In the genomic region with DNA sequence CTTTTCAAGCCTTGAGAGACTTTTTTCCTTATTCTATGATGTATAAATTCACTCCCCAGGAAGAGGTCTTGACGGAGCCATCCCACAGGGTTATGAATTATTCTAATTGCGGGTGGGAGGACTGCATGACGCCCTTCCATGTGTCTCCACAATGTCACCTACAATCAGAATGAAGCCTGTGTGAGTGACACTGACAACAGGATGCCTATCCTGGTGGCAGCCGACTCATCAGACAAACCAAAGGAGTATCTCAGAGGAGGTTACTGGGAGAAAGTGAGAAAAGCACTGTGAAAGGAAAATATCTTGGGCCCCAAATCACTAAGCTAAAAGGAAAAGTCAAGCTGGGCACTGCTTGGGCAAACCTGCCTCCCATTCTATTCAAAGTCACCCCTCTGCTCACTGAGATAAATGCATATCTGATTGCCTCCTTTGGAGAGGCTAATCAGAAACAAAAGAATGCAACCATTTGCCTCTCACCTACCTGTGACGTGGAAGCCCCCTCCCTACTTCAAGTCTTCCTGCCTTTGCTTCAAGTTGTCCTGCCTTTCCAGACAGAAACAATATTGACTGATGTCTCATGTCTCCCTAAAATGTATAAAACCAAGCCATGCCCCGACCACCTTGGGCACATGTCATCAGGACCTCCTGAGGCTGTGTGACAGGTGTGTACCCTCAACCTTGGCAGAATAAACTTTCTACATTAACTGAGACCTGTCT, we compare ENCODE assay signal across 24 cellular contexts.
DNase-seq lines count a peak whose midpoint lies in the region; ATAC-seq and TF ChIP-seq lines count a peak whose summit lies in the region.
"Had no signal": no experiment of that assay in that cellular context is flagged by ENCODE, and none has a peak within 500 bp of the region (broad histone marks: within the 10 kb centered on the region; RNA-seq: fewer than 3 reads in every experiment).

No MANE protein-coding gene starts in this region.

- peaks cover 15 to 24% of the 10 kb centered on the region in 2 experiments for H3K4me1 ChIP-seq in HCT116 (ENCODE audit: control insufficient read depth in 1 of 2, insufficient read depth in 2 of 2, low read length in 2 of 2)
- H3K4me1 ChIP-seq in mesenchymal stem cell (ENCODE audit: control insufficient read depth, insufficient read depth, low read depth, low read length) = peaks cover 14% of the 10 kb centered on the region
- peaks cover 0 to 29% (median 8%) of the 10 kb centered on the region in 4 donors for H3K4me1 ChIP-seq in sigmoid colon
- H3K4me1 ChIP-seq in tibial nerve = no peaks in the 10 kb centered on the region
- H3K4me1 ChIP-seq: BLaER1 treated with 17β-estradiol and CSF1 and Interleukin-3, amounts not matched to agents 10 nM and 100 nM; heart right ventricle; upper lobe of left lung had no signal

- POLR2A ChIA-PET in HCT116 (lab: Charles Lee) (no interaction called here), WTC11 (lab: Charles Lee) (no interaction called here), GM10248 (lab: Yijun Ruan, JAX) (no interaction called here)

- H3K27me3 ChIP-seq in HCT116 (ENCODE audit: insufficient read depth, low read length) (no peaks in the 10 kb centered on the region), mesenchymal stem cell (ENCODE audit: control insufficient read depth in 1 of 2, insufficient read depth in 1 of 2, low read length in 2 of 2) (no peaks in the 10 kb centered on the region), sigmoid colon (no peaks in the 10 kb centered on the region), tibial nerve (no peaks in the 10 kb centered on the region)
- H3K27me3 ChIP-seq: BLaER1 treated with 17β-estradiol and CSF1 and Interleukin-3, amounts not matched to agents 10 nM and 100 nM; brain microvascular endothelial cell; heart right ventricle; upper lobe of left lung had no signal

- H2BK12ac ChIP-seq in mesenchymal stem cell (ENCODE audit: low read length in 2 of 2) = peak overlapping the region in 1 of 2 experiments; percentile 60

- H3K27me3 Mint-ChIP-seq in WTC11 (ENCODE audit: low read depth) = no peaks in the 10 kb centered on the region

- H3K36me3 Mint-ChIP-seq in WTC11 = peaks cover 42% of the 10 kb centered on the region

- H3K9me2 ChIP-seq in HCT116 (ENCODE audit: insufficient read depth) = no peaks in the 10 kb centered on the region

- H3K4me2 ChIP-seq in HCT116 (ENCODE audit: low read length) (no peak overlapping the region), mesenchymal stem cell (ENCODE audit: low read length, poor library complexity, severe bottlenecking) (no peak overlapping the region)
- H3K4me2 ChIP-seq: BLaER1 treated with 17β-estradiol and CSF1 and Interleukin-3, amounts not matched to agents 10 nM and 100 nM; PC-9 had no signal

- peak overlapping the region in 1 of 2 experiments; percentile 42 for H3K14ac ChIP-seq in mesenchymal stem cell (ENCODE audit: low read length in 2 of 2)

- BruUV-seq in HCT116 (replicated peaks; lab: Mats Ljungman, UMichigan) = no TSS peak

- H3K9me3 Mint-ChIP-seq in WTC11 = no peaks in the 10 kb centered on the region
- H3K9me3 Mint-ChIP-seq: activated naive CD4-positive, alpha-beta T cell treated with anti-CD3 and anti-CD28 coated beads for 36 hours; activated T-helper 1 cell treated with anti-CD3 and anti-CD28 coated beads, Interleukin-12 subunit alpha, Interleukin-12 subunit beta, Interleukin-2, Interleukin-4 antibody, amounts not matched to agents 30 ng/mL and 10 ng/mL and 1 ng/mL, durations not matched to agents 14 hours and 24 hours and 36 hours had no signal

- H3K27ac Mint-ChIP-seq in WTC11 = peak overlapping the region; percentile 87
- H3K27ac Mint-ChIP-seq: activated naive CD4-positive, alpha-beta T cell treated with anti-CD3 and anti-CD28 coated beads for 36 hours; activated T-helper 1 cell treated with anti-CD3 and anti-CD28 coated beads, Interleukin-12 subunit alpha, Interleukin-12 subunit beta, Interleukin-2, Interleukin-4 antibody, amounts not matched to agents 30 ng/mL and 10 ng/mL and 1 ng/mL, durations not matched to agents 14 hours and 24 hours and 36 hours had no signal

- TF ChIP-seq CTCF in HCT116 (IDR thresholded peaks at IDR 0.05 in 2 of 3, conservative IDR thresholded peaks at IDR 0.05 in 1 of 3; ENCODE audit: borderline replicate concordance in 1 of 3, insufficient read depth in 1 of 3, low read depth in 2 of 3, low read length in 2 of 3) (no peak), WTC11 (IDR thresholded peaks at IDR 0.05) (no peak), sigmoid colon (IDR thresholded peaks at IDR 0.05) (no peak), tibial nerve (IDR thresholded peaks at IDR 0.05) (no peak), GM10248 (IDR thresholded peaks at IDR 0.05; ENCODE audit: control extremely low read depth, extremely low read depth, low read depth, missing control alignments) (no peak)

- H3K4ac ChIP-seq in mesenchymal stem cell (ENCODE audit: low read depth in 1 of 2, low read length in 2 of 2) = no peak overlapping the region

- H3K4me1 Mint-ChIP-seq in WTC11 = peaks cover 28% of the 10 kb centered on the region

- H3K18ac ChIP-seq in mesenchymal stem cell (ENCODE audit: low read depth in 1 of 2, low read length in 2 of 2) = peak overlapping the region; percentile 23 to 64

- no peak overlapping the region for H4K8ac ChIP-seq in mesenchymal stem cell (ENCODE audit: low read length)

- H3K79me1 ChIP-seq in mesenchymal stem cell (replicated peaks; ENCODE audit: low read length, poor library complexity, severe bottlenecking) = peaks cover 2% of the 10 kb centered on the region

- DNase-seq in HCT116 (ENCODE audit: low read depth, low spot score) (no peak), WTC11 (ENCODE audit: low spot score) (no peak), mesenchymal stem cell (no peak), sigmoid colon (no peak), tibial nerve (ENCODE audit: low spot score in 2 of 2) (no peak), GM10248 (ENCODE audit: extremely low spot score) (no peak)
- DNase-seq: activated naive CD4-positive, alpha-beta T cell treated with anti-CD3 and anti-CD28 coated beads for 36 hours; brain microvascular endothelial cell; COR-L47; effector CD4-positive, alpha-beta T cell; erythroblast; GF-D8; heart right ventricle; Karpas-422; NCI-H1930; NCI-H524 treated with DMSO at 0.1 percent for 48 hours; PC-9; retina; SIG-M5; stimulated activated CD4-positive, alpha-beta T cell treated with anti-CD3 and anti-CD28 coated beads, Interleukin-2, amount 100 ng/mL, for 24 hours; upper lobe of left lung had no signal

- H3K23ac ChIP-seq in mesenchymal stem cell (ENCODE audit: low read length in 2 of 2) = no peak overlapping the region

- H2AFZ ChIP-seq in HCT116 (ENCODE audit: low read depth, low read length, poor library complexity, severe bottlenecking) (no peak overlapping the region), mesenchymal stem cell (ENCODE audit: low read depth, low read length) (no peak overlapping the region)
- H2AFZ ChIP-seq: PC-9 had no signal

- TF ChIP-seq POLR2A in HCT116 (IDR thresholded peaks at IDR 0.05; ENCODE audit: borderline replicate concordance, extremely low read depth, insufficient read depth, insufficient read length) = no peak
- TF ChIP-seq POLR2A in sigmoid colon (IDR thresholded peaks at IDR 0.05) = no peak
- TF ChIP-seq POLR2A in tibial nerve (IDR thresholded peaks at IDR 0.05) = no peak

- no peak overlapping the region for H2BK15ac ChIP-seq in mesenchymal stem cell (ENCODE audit: low read depth, poor library complexity, severe bottlenecking)

- no peak for TF ChIP-seq RAD21 in HCT116 (IDR thresholded peaks at IDR 0.05; ENCODE audit: low read depth)

- WGBS in mesenchymal stem cell = 85% methylated on average over 6 of the region's 6 CpGs
- 87 to 88% methylated on average over 6 of the region's 6 CpGs for WGBS in sigmoid colon, 2 donors
- 77 to 86% methylated on average over 6 of the region's 6 CpGs for WGBS in tibial nerve, 2 donors

- no peak overlapping the region for H2BK120ac ChIP-seq in mesenchymal stem cell (ENCODE audit: low read depth, low read length)

- H3K27ac ChIP-seq in HCT116 (ENCODE audit: low read depth, low read length) (peak overlapping the region; percentile 25), mesenchymal stem cell (ENCODE audit: low read length, poor library complexity, severe bottlenecking) (peak overlapping the region; percentile 80), sigmoid colon (peak overlapping the region in 3 of 4 donors; percentile 55 to 69 (median 64)), tibial nerve (no peak overlapping the region)
- H3K27ac ChIP-seq: BLaER1 treated with 17β-estradiol and CSF1 and Interleukin-3, amounts not matched to agents 10 nM and 100 nM; heart right ventricle; upper lobe of left lung had no signal

- H3K9ac ChIP-seq in HCT116 (ENCODE audit: low read length) = no peak overlapping the region
- H3K9ac ChIP-seq in mesenchymal stem cell (ENCODE audit: low read length) = no peak overlapping the region
- H3K9ac ChIP-seq: BLaER1 treated with 17β-estradiol and CSF1 and Interleukin-3, amounts not matched to agents 10 nM and 100 nM had no signal

- intact Hi-C loops in HCT116 (cut with micrococcal nuclease) (no loop called here), sigmoid colon (cut with DNase I) (no loop called here)

- CTCF ChIA-PET in HCT116 (lab: Charles Lee) = no interaction called here
- CTCF ChIA-PET in WTC11 (lab: Charles Lee) = interaction anchor here (0.9 to 1.8 kb wide), 4 partner anchors 9 to 62 kb away, joined by 3 to 11 read pairs (median 6); no protein-coding TSS in a partner anchor
- CTCF ChIA-PET in GM10248 (lab: Yijun Ruan, JAX) = interaction anchor here (1.0 to 1.9 kb wide), 2 partner anchors 9 to 47 kb away, joined by 3 to 9 read pairs; no protein-coding TSS in a partner anchor

- H3K9me3 ChIP-seq in HCT116 (ENCODE audit: control insufficient read depth in 1 of 2, insufficient read depth in 1 of 2, low read depth in 1 of 2, low read length in 2 of 2) (no peaks in the 10 kb centered on the region), mesenchymal stem cell (ENCODE audit: control insufficient read depth, low read length) (no peaks in the 10 kb centered on the region), sigmoid colon (no peaks in the 10 kb centered on the region), tibial nerve (no peaks in the 10 kb centered on the region)
- H3K9me3 ChIP-seq: heart right ventricle, upper lobe of left lung had no signal

- ATAC-seq in HCT116 (no peak), WTC11 (no peak; the same call in none of the 2 replicates), GM21576 (IDR thresholded peaks at IDR 0.05; ENCODE audit: unreplicated experiment) (no peak)
- ATAC-seq: heart right ventricle had no signal

- H2BK5ac ChIP-seq in mesenchymal stem cell (ENCODE audit: low read depth, low read length, poor library complexity, severe bottlenecking) = no peak overlapping the region

- H4K20me1 ChIP-seq in HCT116 (ENCODE audit: insufficient read depth) = no peaks in the 10 kb centered on the region
- H4K20me1 ChIP-seq: BLaER1 treated with 17β-estradiol and CSF1 and Interleukin-3, amounts not matched to agents 10 nM and 100 nM had no signal

- peaks cover 2 to 17% of the 10 kb centered on the region in 2 experiments; a peak in 2 of 4 replicates for H3K36me3 ChIP-seq in HCT116 (ENCODE audit: control insufficient read depth in 1 of 2, insufficient read depth in 2 of 2, low read length in 2 of 2)
- peaks cover 36 to 92% of the 10 kb centered on the region in 2 experiments for H3K36me3 ChIP-seq in mesenchymal stem cell (ENCODE audit: control insufficient read depth in 1 of 2, insufficient read depth in 2 of 2, low read depth in 1 of 2, low read length in 2 of 2)
- H3K36me3 ChIP-seq in sigmoid colon = peaks cover 8 to 47% (median 13%) of the 10 kb centered on the region in 4 donors
- peaks cover 0 to 61% (median 2%) of the 10 kb centered on the region in 3 donors for H3K36me3 ChIP-seq in tibial nerve
- H3K36me3 ChIP-seq: BLaER1 treated with 17β-estradiol and CSF1 and Interleukin-3, amounts not matched to agents 10 nM and 100 nM had no signal

- H3K4me3 ChIP-seq in HCT116 (replicated peaks in 1 of 2; ENCODE audit: low read depth in 1 of 2, low read length in 2 of 2) (no peak overlapping the region), mesenchymal stem cell (ENCODE audit: insufficient read depth in 1 of 2, low read depth in 1 of 2, low read length in 2 of 2) (no peak overlapping the region), sigmoid colon (no peak overlapping the region), tibial nerve (no peak overlapping the region)
- H3K4me3 ChIP-seq: BLaER1 treated with 17β-estradiol and CSF1 and Interleukin-3, amounts not matched to agents 10 nM and 100 nM; heart right ventricle; PC-9; upper lobe of left lung had no signal

- H2AK5ac ChIP-seq in mesenchymal stem cell (ENCODE audit: low read length, severe bottlenecking) = peak overlapping the region; percentile 35

- H3K79me2 ChIP-seq in HCT116 (ENCODE audit: insufficient read depth, low read length) = no peaks in the 10 kb centered on the region

- no peak overlapping the region for H4K91ac ChIP-seq in mesenchymal stem cell (ENCODE audit: low read length)

- TF ChIP-seq EP300 in sigmoid colon (IDR thresholded peaks at IDR 0.05) = no peak
- no peak for TF ChIP-seq EP300 in tibial nerve (IDR thresholded peaks at IDR 0.05)

- no peak overlapping the region for H3K4me3 Mint-ChIP-seq in WTC11
- H3K4me3 Mint-ChIP-seq: activated naive CD4-positive, alpha-beta T cell treated with anti-CD3 and anti-CD28 coated beads for 36 hours; activated T-helper 1 cell treated with anti-CD3 and anti-CD28 coated beads, Interleukin-12 subunit alpha, Interleukin-12 subunit beta, Interleukin-2, Interleukin-4 antibody, amounts not matched to agents 30 ng/mL and 10 ng/mL and 1 ng/mL, durations not matched to agents 14 hours and 24 hours and 36 hours had no signal

- RAD21 ChIA-PET in HCT116 (lab: Charles Lee; ENCODE audit: low non-redundant PET in 1 of 2, low total read pairs in 2 of 2, uncharacterized antibody in 2 of 2, unreplicated experiment in 2 of 2) = no interaction called here

Comparison
In these comparisons a context has a peak if more than half of its experiments do, and no peak if none do; other contexts are left out.
1. H3K27ac ChIP-seq: peak in HCT116 (single experiment), mesenchymal stem cell (single experiment) and sigmoid colon (3 of 4); none in tibial nerve (0 of 4).